ENCODE assay signal across 20 cellular contexts in genomic region chr3:85337895-85338294, GRCh38.
DNase-seq lines count a peak whose midpoint lies in the region; ATAC-seq and TF ChIP-seq lines count a peak whose summit lies in the region.
"Had no signal": no experiment of that assay in that cellular context is flagged by ENCODE, and none has a peak within 500 bp of the region (broad histone marks: within the 10 kb centered on the region; RNA-seq: fewer than 3 reads in every experiment).

No MANE protein-coding gene starts in this region.

- ATAC-seq in SK-N-SH treated with all-trans-retinoic acid at 6 μM for 48 hours: no peak
- no peak for ATAC-seq in GM18907 (IDR thresholded peaks at IDR 0.05; ENCODE audit: unreplicated experiment)
- ATAC-seq: A549, GM12878 had no signal

- peaks cover 17% of the 10 kb centered on the region for H3K4me1 ChIP-seq in BE2C
- H3K4me1 ChIP-seq: A549, BLaER1 had no signal

- no peak overlapping the region for H3K4me3 ChIP-seq in BE2C (ENCODE audit: low read depth, low read length)
- H3K4me3 ChIP-seq: A549, BLaER1, GM12878 had no signal

- peak overlapping the region; percentile 38 for H3K27ac ChIP-seq in 22Rv1
- H3K27ac ChIP-seq: A549, BLaER1 had no signal

- H3K9me3 ChIP-seq in BE2C: no peaks in the 10 kb centered on the region
- H3K9me3 ChIP-seq: A549, BLaER1 had no signal

- TF ChIP-seq CTCF in 22Rv1 (IDR thresholded peaks at IDR 0.05) (no peak), BE2C (IDR thresholded peaks at IDR 0.05; ENCODE audit: low read depth, low read length) (no peak)

- H3K36me3 ChIP-seq in BE2C: no peaks in the 10 kb centered on the region; the same call in 1 of the 2 replicates
- H3K36me3 ChIP-seq: BLaER1 had no signal

- peak; percentile 28 for DNase-seq in BE2C
- no peak for DNase-seq in stimulated activated CD4-positive, alpha-beta T cell treated with anti-CD3 and anti-CD28 coated beads, Interleukin-15, amount 100 ng/mL, for 24 hours
- DNase-seq: AML-193; C1 segment of cervical spinal cord; CD4-positive, alpha-beta memory T cell; CD4-positive, CD25-positive, alpha-beta regulatory T cell; CD8-positive, alpha-beta memory T cell; COR-L47; DMS153; DMS53; DMS79; DND-41; EL; GDM1 had no signal

- no peaks in the 10 kb centered on the region for H3K27me3 ChIP-seq in BE2C
- H3K27me3 ChIP-seq: BLaER1 had no signal

TF ChIP-seq in SK-N-SH treated with all-trans-retinoic acid at 6 μM for 48 hours, 23 proteins besides CTCF, POLR2A, EP300 and RAD21:
- TF ChIP-seq OSR1 (CRISPR knock-in tag; IDR thresholded peaks at IDR 0.05): no peak
- TF ChIP-seq ESRRG (CRISPR knock-in tag; IDR thresholded peaks at IDR 0.05): no peak
- no peak for TF ChIP-seq SNAI2 (CRISPR knock-in tag; IDR thresholded peaks at IDR 0.05)
- no peak for TF ChIP-seq ZNF70 (CRISPR knock-in tag; IDR thresholded peaks at IDR 0.05)
- TF ChIP-seq RARB (CRISPR knock-in tag; IDR thresholded peaks at IDR 0.05): no peak
- TF ChIP-seq TCF4 (CRISPR knock-in tag; IDR thresholded peaks at IDR 0.05; ENCODE audit: borderline replicate concordance): peak; percentile 27; the same call in 1 of the 2 replicates
- no peak for TF ChIP-seq PPARA (CRISPR knock-in tag; IDR thresholded peaks at IDR 0.05; ENCODE audit: borderline replicate concordance)
- no peak for TF ChIP-seq ZFP3 (CRISPR knock-in tag; IDR thresholded peaks at IDR 0.05)
- no peak for TF ChIP-seq BACH2 (CRISPR knock-in tag; IDR thresholded peaks at IDR 0.05; ENCODE audit: borderline replicate concordance)
- TF ChIP-seq, protein P1, sequence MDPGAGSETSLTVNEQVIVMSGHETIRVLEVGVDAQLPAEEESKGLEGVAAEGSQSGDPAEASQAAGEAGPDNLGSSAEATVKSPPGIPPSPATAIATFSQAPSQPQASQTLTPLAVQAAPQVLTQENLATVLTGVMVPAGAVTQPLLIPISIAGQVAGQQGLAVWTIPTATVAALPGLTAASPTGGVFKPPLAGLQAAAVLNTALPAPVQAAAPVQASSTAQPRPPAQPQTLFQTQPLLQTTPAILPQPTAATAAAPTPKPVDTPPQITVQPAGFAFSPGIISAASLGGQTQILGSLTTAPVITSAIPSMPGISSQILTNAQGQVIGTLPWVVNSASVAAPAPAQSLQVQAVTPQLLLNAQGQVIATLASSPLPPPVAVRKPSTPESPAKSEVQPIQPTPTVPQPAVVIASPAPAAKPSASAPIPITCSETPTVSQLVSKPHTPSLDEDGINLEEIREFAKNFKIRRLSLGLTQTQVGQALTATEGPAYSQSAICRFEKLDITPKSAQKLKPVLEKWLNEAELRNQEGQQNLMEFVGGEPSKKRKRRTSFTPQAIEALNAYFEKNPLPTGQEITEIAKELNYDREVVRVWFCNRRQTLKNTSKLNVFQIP (CRISPR knock-in tag; IDR thresholded peaks at IDR 0.05; ENCODE audit: borderline replicate concordance, low read depth): no peak
- TF ChIP-seq TSHZ2 (CRISPR knock-in tag; IDR thresholded peaks at IDR 0.05): 0 out of 2 replicates have a peak, but pooled peaks have one; percentile 20
